ENCODE assay signal across 14 cellular contexts in the genomic region with DNA sequence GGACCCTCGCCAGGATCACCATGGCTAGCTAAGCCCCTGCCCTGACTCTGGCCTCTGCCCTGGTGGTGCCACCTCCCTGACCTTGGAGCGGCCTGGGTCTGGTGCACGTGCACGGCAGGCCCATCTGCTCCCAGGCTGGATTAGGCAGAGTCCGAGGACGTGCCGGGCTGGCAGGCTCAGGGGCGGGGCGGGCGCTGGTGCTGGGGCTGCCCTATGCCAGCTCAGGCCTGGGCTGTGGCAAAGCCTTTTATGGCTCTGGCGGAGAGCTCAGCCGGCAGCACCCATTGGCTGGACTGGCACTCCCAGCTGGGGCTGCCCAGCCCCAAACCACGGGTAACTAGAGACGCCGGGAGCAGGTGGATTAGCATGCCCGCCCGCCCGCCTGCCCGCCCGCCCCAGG. TPM values are rescaled to one million over a fixed set of nuclear protein-coding genes. Genes with fewer than 3 reads are reported as not detected.
A peak's percentile ranks its signal among the peaks of the same experiment; 100 is the strongest.
DNase-seq lines count a peak whose midpoint lies in the region; TF ChIP-seq lines count a peak whose summit lies in the region.
"Had no signal": no experiment of that assay in that cellular context is flagged by ENCODE, and none has a peak within 500 bp of the region (broad histone marks: within the 10 kb centered on the region; RNA-seq: fewer than 3 reads in every experiment).

No MANE protein-coding gene starts in this region.

- no peaks in the 10 kb centered on the region for H3K36me3 ChIP-seq in ascending aorta

- H3K4me1 ChIP-seq in ascending aorta = peaks cover 18 to 41% of the 10 kb centered on the region in 2 donors

- peak overlapping the region; percentile 93 to 97 for H3K27ac ChIP-seq in ascending aorta

- no peak for TF ChIP-seq CTCF in ascending aorta (IDR thresholded peaks at IDR 0.05)

- no peaks in the 10 kb centered on the region for H3K27me3 ChIP-seq in ascending aorta

- intact Hi-C loops in ascending aorta (cut with DNase I) = loop anchor here (5.0 kb wide), 1 partner anchor 119 kb away; no protein-coding TSS in a partner anchor

- DNase-seq in NCI-H2171 treated with DMSO at 0.1 percent for 48 hours (lab: John Stamatoyannopoulos, UW) (peak; percentile 49), NCI-H2171 (lab: John Stamatoyannopoulos, UW) (no peak), ascending aorta (ENCODE audit: low spot score in 2 of 2) (no peak), kidney tubule cell (ENCODE audit: low spot score) (peak; percentile 85), ureter (ENCODE audit: low spot score) (peak; percentile 84), NCI-H1417 treated with DMSO at 0.1 percent for 48 hours (lab: John Stamatoyannopoulos, UW) (no peak), HUDEP-2 (lab: John Stamatoyannopoulos, UW; ENCODE audit: unreplicated experiment in 76 of 76) (no peak)
- no peak for DNase-seq in stimulated activated CD4-positive, alpha-beta T cell treated with anti-CD3 and anti-CD28 coated beads, Interleukin-2, amount 100 ng/mL, for 24 hours
- DNase-seq: aorta; CD4-positive, alpha-beta T cell; effector memory CD4-positive, alpha-beta T cell; NCI-H187 treated with DMSO at 0.1 percent for 48 hours had no signal

- H3K4me3 ChIP-seq in ascending aorta = no peak overlapping the region

- no peaks in the 10 kb centered on the region for H3K9me3 ChIP-seq in ascending aorta

RNA-seq across cellular contexts. Expression of gene EDN2, which starts 17.1 kb away (rescaled TPM):
- total RNA-seq in ascending aorta (not detected), ureter (5.3 TPM)
- total RNA-seq: CD4-positive, alpha-beta T cell; natural killer cell treated with Interleukin-12 subunit alpha and Interleukin-12 subunit beta and Interleukin-15 and Interleukin-18, amount 100 ng/mL, for 72 hours; sciatic nerve had no signal

Comparison
In these comparisons a context has a peak if more than half of its experiments do, and no peak if none do; other contexts are left out.
1. DNase-seq: peak in NCI-H2171 treated with DMSO at 0.1 percent for 48 hours (single experiment), kidney tubule cell (single experiment) and ureter (single experiment); none in NCI-H2171 (single experiment), ascending aorta (0 of 2), NCI-H1417 treated with DMSO at 0.1 percent for 48 hours (single experiment), HUDEP-2 (0 of 76) and stimulated activated CD4-positive, alpha-beta T cell treated with anti-CD3 and anti-CD28 coated beads, Interleukin-2, amount 100 ng/mL, for 24 hours (0 of 2).